In the genomic region with DNA sequence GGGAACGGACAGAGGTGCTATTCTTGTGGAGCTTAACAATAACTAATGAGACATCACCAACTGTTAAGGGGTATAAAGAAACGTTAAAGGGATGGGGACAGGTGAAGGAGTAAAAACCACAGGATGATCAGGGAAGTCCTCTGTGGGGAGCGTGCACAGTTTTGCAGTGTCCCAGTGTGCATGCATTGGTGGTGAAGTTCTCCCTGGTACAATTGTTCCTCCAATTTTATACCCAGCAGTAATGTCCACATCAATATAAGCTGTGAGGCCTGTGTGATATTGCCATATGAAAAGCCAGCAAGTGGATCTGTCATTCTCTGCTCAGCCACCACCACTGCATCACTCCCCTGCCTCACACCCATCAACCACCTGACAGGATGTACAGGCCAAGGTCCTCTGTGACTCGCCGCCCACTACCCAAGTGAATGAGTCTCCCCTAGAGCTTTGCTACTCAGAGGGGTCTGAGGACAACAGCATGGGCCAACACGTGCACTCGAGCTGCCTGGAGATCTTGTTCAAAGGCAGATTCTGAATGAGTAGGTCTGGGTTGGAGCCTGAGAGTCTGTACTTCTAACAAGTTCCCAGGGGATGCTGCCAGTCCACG, we compare ENCODE assay signal across 28 cellular contexts. TPM values are rescaled to one million over a fixed set of nuclear protein-coding genes. Genes with fewer than 3 reads are reported as not detected.
DNase-seq lines count a peak whose midpoint lies in the region; ATAC-seq, FAIRE-seq and TF ChIP-seq lines count a peak whose summit lies in the region.
"Had no signal": no experiment of that assay in that cellular context is flagged by ENCODE, and none has a peak within 500 bp of the region (broad histone marks: within the 10 kb centered on the region; RNA-seq: fewer than 3 reads in every experiment).

No MANE protein-coding gene starts in this region.

- peak; percentile 68 for FAIRE-seq in bronchial epithelial cell (lab: Jason Lieb, UNC)
- FAIRE-seq: TTC549 had no signal

- BruUV-seq in HCT116 (replicated peaks; lab: Mats Ljungman, UMichigan): no TSS peak

- POLR2A ChIA-PET in HCT116 (lab: Charles Lee): interaction anchor here (3.1 kb wide), 1 partner anchor 8 kb away, joined by 11 read pairs; no protein-coding TSS in a partner anchor

- no peaks in the 10 kb centered on the region for H3K36me3 ChIP-seq in BLaER1
- H3K36me3 ChIP-seq in HCT116 (ENCODE audit: control insufficient read depth in 1 of 2, insufficient read depth in 2 of 2, low read length in 2 of 2): peaks cover 11 to 67% of the 10 kb centered on the region in 2 experiments
- peaks cover 4% of the 10 kb centered on the region for H3K36me3 ChIP-seq in bronchial epithelial cell (ENCODE audit: control insufficient read depth, insufficient read depth, low read length)
- no peaks in the 10 kb centered on the region for H3K36me3 ChIP-seq in spleen
- H3K36me3 ChIP-seq in lower lobe of right lung: peaks cover 19% of the 10 kb centered on the region
- H3K36me3 ChIP-seq: thoracic aorta had no signal

- DNase-seq in HCT116 (ENCODE audit: low read depth, low spot score) (no peak), bronchial epithelial cell (ENCODE audit: low read depth) (no peak), spleen (peak; percentile 29), DMS79 treated with DMSO at 0.1 percent for 48 hours (lab: John Stamatoyannopoulos, UW) (no peak), DMS114 treated with DMSO at 0.1 percent for 48 hours (lab: John Stamatoyannopoulos, UW; ENCODE audit: unreplicated experiment) (no peak), lower lobe of right lung (no peak)
- DNase-seq: activated CD4-positive, alpha-beta T cell treated with anti-CD3 and anti-CD28 coated beads for 1 hour; activated CD8-positive, alpha-beta memory T cell treated with anti-CD3 and anti-CD28 coated beads, Interleukin-2, amount 10 ng/mL, durations not matched to agents 7 days and 5 days; CD8-positive, alpha-beta T cell; DMS 273 treated with DMSO at 0.1 percent for 48 hours; effector memory CD4-positive, alpha-beta T cell; foreskin keratinocyte; heart right ventricle; HFFc6; naive thymus-derived CD4-positive, alpha-beta T cell; NCI-H1105 treated with DMSO at 0.1 percent for 48 hours; NCI-H2081 treated with DMSO at 0.1 percent for 48 hours; NCI-H446; OCI-M1; SIG-M5; T-helper 1 cell had no signal

- no peak for TF ChIP-seq CTCF in HCT116 (IDR thresholded peaks at IDR 0.05 in 2 of 3, conservative IDR thresholded peaks at IDR 0.05 in 1 of 3; ENCODE audit: borderline replicate concordance in 1 of 3, insufficient read depth in 1 of 3, low read depth in 2 of 3, low read length in 2 of 3)
- TF ChIP-seq CTCF in bronchial epithelial cell (IDR thresholded peaks at IDR 0.05; ENCODE audit: insufficient read depth, low read length, severe bottlenecking): no peak
- TF ChIP-seq CTCF in spleen (IDR thresholded peaks at IDR 0.05 in 8 of 11, conservative IDR thresholded peaks at IDR 0.05 in 3 of 11): no peak
- no peak for TF ChIP-seq CTCF in lower lobe of right lung (IDR thresholded peaks at IDR 0.05)

- H4K20me1 ChIP-seq in BLaER1 (no peaks in the 10 kb centered on the region), HCT116 (ENCODE audit: insufficient read depth) (no peaks in the 10 kb centered on the region)

- H2AFZ ChIP-seq in HCT116 (ENCODE audit: low read depth, low read length, poor library complexity, severe bottlenecking): no peak overlapping the region

- ATAC-seq in HCT116 (no peak), lower lobe of right lung (no peak)
- ATAC-seq: activated CD8-positive, alpha-beta memory T cell treated with anti-CD3 and anti-CD28 coated beads, Interleukin-2, amount 10 ng/mL, durations not matched to agents 7 days and 5 days; CD8-positive, alpha-beta T cell; esophagus mucosa; foreskin keratinocyte; heart right ventricle; left colon; naive thymus-derived CD4-positive, alpha-beta T cell; stimulated activated memory B cell treated with anti-CD40 and anti-IgM and Interleukin-4, amounts not matched to agents 10 μg/mL and 1 μg/mL and 100 μg/mL, for 72 hours had no signal

- peaks cover 68% of the 10 kb centered on the region for H3K79me2 ChIP-seq in HCT116 (ENCODE audit: insufficient read depth, low read length)

- peak overlapping the region; percentile 4; the same call in 1 of the 2 replicates for H3K4me3 ChIP-seq in BLaER1
- H3K4me3 ChIP-seq in HCT116 (replicated peaks in 1 of 2; ENCODE audit: low read depth in 1 of 2, low read length in 2 of 2): no peak overlapping the region
- no peak overlapping the region for H3K4me3 ChIP-seq in bronchial epithelial cell (ENCODE audit: low read depth, low read length)
- H3K4me3 ChIP-seq in spleen: no peak overlapping the region
- H3K4me3 ChIP-seq in lower lobe of right lung: no peak overlapping the region
- H3K4me3 ChIP-seq: heart right ventricle, smooth muscle cell, thoracic aorta had no signal

- H3K27ac ChIP-seq in BLaER1 (no peak overlapping the region), HCT116 (ENCODE audit: low read depth, low read length) (no peak overlapping the region), spleen (no peak overlapping the region), lower lobe of right lung (no peak overlapping the region)
- H3K27ac ChIP-seq: foreskin keratinocyte, heart right ventricle, thoracic aorta had no signal

- CTCF ChIA-PET in HCT116 (lab: Charles Lee): no interaction called here

- H3K4me2 ChIP-seq in BLaER1 (no peak overlapping the region), HCT116 (ENCODE audit: low read length) (no peak overlapping the region)
- H3K4me2 ChIP-seq: smooth muscle cell had no signal

- WGBS in spleen, 5 donors: 82 to 92% (median 88%) methylated on average over 8 of the region's 8 CpGs

- TF ChIP-seq RAD21 in HCT116 (IDR thresholded peaks at IDR 0.05; ENCODE audit: low read depth): no peak

- H3K27me3 ChIP-seq in BLaER1: peaks cover 13% of the 10 kb centered on the region
- no peaks in the 10 kb centered on the region for H3K27me3 ChIP-seq in HCT116 (ENCODE audit: insufficient read depth, low read length)
- H3K27me3 ChIP-seq in bronchial epithelial cell (ENCODE audit: control insufficient read depth, insufficient read depth, low read length): no peaks in the 10 kb centered on the region
- peaks cover 3 to 82% (median 20%) of the 10 kb centered on the region in 7 donors for H3K27me3 ChIP-seq in spleen (replicated peaks in 1 of 7)
- peaks cover 16% of the 10 kb centered on the region for H3K27me3 ChIP-seq in lower lobe of right lung (ENCODE audit: low read depth)

- peaks cover 49% of the 10 kb centered on the region for H3K9me3 ChIP-seq in BLaER1
- H3K9me3 ChIP-seq in HCT116 (ENCODE audit: control insufficient read depth in 1 of 2, insufficient read depth in 1 of 2, low read depth in 1 of 2, low read length in 2 of 2): peaks cover 7 to 23% of the 10 kb centered on the region in 2 experiments; a peak in 2 of 4 replicates
- peaks cover 0 to 32% (median 22%) of the 10 kb centered on the region in 8 donors for H3K9me3 ChIP-seq in spleen
- peaks cover 7% of the 10 kb centered on the region for H3K9me3 ChIP-seq in lower lobe of right lung

- no peak for TF ChIP-seq POLR2A in HCT116 (IDR thresholded peaks at IDR 0.05; ENCODE audit: borderline replicate concordance, extremely low read depth, insufficient read depth, insufficient read length)
- no peak for TF ChIP-seq POLR2A in spleen (IDR thresholded peaks at IDR 0.05)

- RAD21 ChIA-PET in HCT116 (lab: Charles Lee; ENCODE audit: low non-redundant PET in 1 of 2, low total read pairs in 2 of 2, uncharacterized antibody in 2 of 2, unreplicated experiment in 2 of 2): no interaction called here

- no peaks in the 10 kb centered on the region for H3K9me2 ChIP-seq in HCT116 (ENCODE audit: insufficient read depth)

- intact Hi-C loops in HCT116 (cut with micrococcal nuclease) (no loop called here), spleen (cut with DNase I; ENCODE audit: low total_unique reads) (no loop called here), lower lobe of right lung (cut with DNase I) (no loop called here)

- H3K4me1 ChIP-seq in BLaER1 (peaks cover 33% of the 10 kb centered on the region), HCT116 (ENCODE audit: control insufficient read depth in 1 of 2, insufficient read depth in 2 of 2, low read length in 2 of 2) (peaks cover 30 to 53% of the 10 kb centered on the region in 2 experiments), spleen (peaks cover 0 to 11% (median 8%) of the 10 kb centered on the region in 6 donors), lower lobe of right lung (peaks cover 18% of the 10 kb centered on the region)

- H3K9ac ChIP-seq in BLaER1: no peak overlapping the region
- H3K9ac ChIP-seq in HCT116 (ENCODE audit: low read length): no peak overlapping the region

TF ChIP-seq in HCT116, 20 proteins besides CTCF, POLR2A, EP300 and RAD21:
- TF ChIP-seq POLR2AphosphoS5 (IDR thresholded peaks at IDR 0.05; ENCODE audit: low read depth, low read length) (0 out of 2 replicates have a peak, but pooled peaks have one; percentile 14), CBX3 (IDR thresholded peaks at IDR 0.05; ENCODE audit: low read depth) (no peak)
TF ChIP-seq in HCT116: peak in this region for 1.

RNA-seq across cellular contexts. Expression of gene MLPH, which starts 4.6 kb away (rescaled TPM):
- total RNA-seq in HCT116 (2021; ENCODE audit: unreplicated experiment) (81.4 TPM), bronchial epithelial cell (6.6 and 14.7 TPM in 2 replicates), spleen (1 to 10 TPM in 1 of 7 donors, under 1 TPM in 3, not detected in 3; 0.29 to 1.4 (median 0.52) TPM), lower lobe of right lung (394 TPM)
- 104 and 111 TPM in 2 replicates for polyA plus RNA-seq in HCT116 (2012)
- polyA plus RNA-seq in spleen: 1 to 10 TPM in 1 of 3 donors, under 1 TPM in 2; 0.09 to 1.4 (median 0.26) TPM
- total RNA-seq: activated CD8-positive, alpha-beta memory T cell treated with anti-CD3 and anti-CD28 coated beads, Interleukin-2, amount 10 ng/mL, durations not matched to agents 7 days and 5 days; CD8-positive, alpha-beta T cell; naive thymus-derived CD4-positive, alpha-beta T cell had no signal
- polyA plus RNA-seq: naive thymus-derived CD4-positive, alpha-beta T cell had no signal
